Comparison of ENCODE assay signal across 18 cellular contexts in the genomic region with DNA sequence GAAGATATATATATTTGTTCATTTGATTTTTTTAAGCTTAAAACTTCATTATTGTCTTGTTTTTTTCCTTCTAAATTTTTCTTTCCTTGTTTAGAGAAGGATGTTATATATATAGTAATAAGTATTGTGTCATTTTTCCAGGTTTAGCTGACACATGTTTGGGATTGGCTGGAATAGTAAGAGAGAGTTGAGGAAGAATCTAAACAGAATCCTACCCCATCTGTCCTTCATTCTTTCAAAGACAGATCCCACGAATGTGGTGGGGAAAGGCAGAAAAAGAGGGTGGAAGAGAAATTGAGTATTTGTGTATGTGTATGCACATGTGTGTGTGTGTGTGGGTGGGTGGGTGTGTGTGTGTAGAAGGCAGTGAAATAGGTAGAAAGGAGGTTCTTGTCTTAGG.
DNase-seq lines count a peak whose midpoint lies in the region; ATAC-seq, FAIRE-seq and TF ChIP-seq lines count a peak whose summit lies in the region.
"Had no signal": no experiment of that assay in that cellular context is flagged by ENCODE, and none has a peak within 500 bp of the region (broad histone marks: within the 10 kb centered on the region; RNA-seq: fewer than 3 reads in every experiment).

No MANE protein-coding gene starts in this region.

- intact Hi-C loops in colonic mucosa (cut with DNase I): no loop called here

- H3K14ac ChIP-seq in trophoblast cell (ENCODE audit: low read length): no peak overlapping the region

- H3K4me2 ChIP-seq in trophoblast cell (ENCODE audit: low read length) (no peak overlapping the region), hepatocyte (no peak overlapping the region)
- H3K4me2 ChIP-seq: GM23338 had no signal

- H3K4me3 ChIP-seq in SJSA1: no peak overlapping the region
- no peak overlapping the region for H3K4me3 ChIP-seq in trophoblast cell (ENCODE audit: low read depth, low read length)
- no peak overlapping the region for H3K4me3 ChIP-seq in colonic mucosa
- no peak overlapping the region for H3K4me3 ChIP-seq in hepatocyte
- H3K4me3 ChIP-seq: A549, GM23338 had no signal

- TF ChIP-seq CTCF in foreskin keratinocyte (conservative IDR thresholded peaks at IDR 0.05): no peak
- no peak for TF ChIP-seq CTCF in colonic mucosa (IDR thresholded peaks at IDR 0.05)
- no peak for TF ChIP-seq CTCF in hepatocyte (IDR thresholded peaks at IDR 0.05; ENCODE audit: poor library complexity)

- H2BK12ac ChIP-seq in trophoblast cell (ENCODE audit: low read length): no peak overlapping the region

- no peak overlapping the region for H2BK5ac ChIP-seq in trophoblast cell (ENCODE audit: low read depth, low read length, poor library complexity)

- no peak overlapping the region for H4K91ac ChIP-seq in trophoblast cell (ENCODE audit: low read depth, low read length)

- peak overlapping the region; percentile 15 for H2AK5ac ChIP-seq in trophoblast cell (ENCODE audit: low read length)

- no peak overlapping the region for H2BK120ac ChIP-seq in trophoblast cell (ENCODE audit: insufficient read depth, low read length, poor library complexity)

- H3K27me3 ChIP-seq in SJSA1 (replicated peaks): no peaks in the 10 kb centered on the region
- no peaks in the 10 kb centered on the region for H3K27me3 ChIP-seq in foreskin keratinocyte
- no peaks in the 10 kb centered on the region for H3K27me3 ChIP-seq in trophoblast cell (ENCODE audit: insufficient read depth, low read length)
- no peaks in the 10 kb centered on the region for H3K27me3 ChIP-seq in colonic mucosa
- H3K27me3 ChIP-seq in hepatocyte: no peaks in the 10 kb centered on the region

- FAIRE-seq in G401.6 (lab: Jason Lieb, UNC): peak; percentile 51
- FAIRE-seq: A549, GM18507 had no signal

- WGBS in trophoblast cell (ENCODE audit: extremely low coverage, insufficient coverage, insufficient read length): no CpG with 5 or more reads among the region's 1 CpG
- 67% methylated on average over 1 of the region's 1 CpG for WGBS in hepatocyte (ENCODE audit: low lambda C conversion rate, missing lambda C conversion rate)

- H3K18ac ChIP-seq in trophoblast cell (ENCODE audit: low read length): no peak overlapping the region

- peak in 1 of 2 experiments; percentile 4 for DNase-seq in SJSA1 (ENCODE audit: low read depth in 1 of 2, low spot score in 2 of 2)
- no peak for DNase-seq in foreskin keratinocyte
- DNase-seq in trophoblast cell: no peak
- no peak for DNase-seq in DMS114 treated with DMSO at 0.1 percent for 48 hours (lab: John Stamatoyannopoulos, UW; ENCODE audit: unreplicated experiment)
- no peak for DNase-seq in colonic mucosa
- no peak for DNase-seq in hepatocyte (ENCODE audit: low spot score)
- DNase-seq: AML-193, Caco-2, DMS53, KBM-7, NCI-H1092 treated with DMSO at 0.1 percent for 48 hours, NCI-H1694 treated with DMSO at 0.1 percent for 48 hours, SIG-M5 had no signal

- H4K8ac ChIP-seq in trophoblast cell (ENCODE audit: low read depth, low read length): no peak overlapping the region

- H3K4ac ChIP-seq in trophoblast cell (ENCODE audit: low read depth, low read length): no peak overlapping the region

- no peaks in the 10 kb centered on the region for H3K9me2 ChIP-seq in hepatocyte (replicated peaks; ENCODE audit: insufficient read depth)

- H4K20me1 ChIP-seq in hepatocyte (ENCODE audit: insufficient read depth, poor library complexity, severe bottlenecking): no peaks in the 10 kb centered on the region

- peaks cover 2% of the 10 kb centered on the region; the same call in 1 of the 2 replicates for H3K36me3 ChIP-seq in SJSA1
- peaks cover 10 to 14% of the 10 kb centered on the region in 2 experiments for H3K36me3 ChIP-seq in trophoblast cell (ENCODE audit: control insufficient read depth in 1 of 2, insufficient read depth in 2 of 2, low read length in 2 of 2)
- H3K36me3 ChIP-seq in colonic mucosa: no peaks in the 10 kb centered on the region
- H3K36me3 ChIP-seq in hepatocyte (replicated peaks; ENCODE audit: insufficient read depth, low read depth): no peaks in the 10 kb centered on the region

- no peaks in the 10 kb centered on the region for H3K79me1 ChIP-seq in trophoblast cell (ENCODE audit: low read length)

- peaks cover 12% of the 10 kb centered on the region for H3K4me1 ChIP-seq in SJSA1 (replicated peaks)
- H3K4me1 ChIP-seq in foreskin keratinocyte: peaks cover 23% of the 10 kb centered on the region
- H3K4me1 ChIP-seq in trophoblast cell (ENCODE audit: control insufficient read depth in 1 of 2, insufficient read depth in 2 of 2, low read length in 2 of 2): no peaks in the 10 kb centered on the region
- H3K4me1 ChIP-seq in colonic mucosa: no peaks in the 10 kb centered on the region
- no peaks in the 10 kb centered on the region for H3K4me1 ChIP-seq in hepatocyte (ENCODE audit: insufficient read depth)

- H3K9ac ChIP-seq in trophoblast cell (ENCODE audit: low read length) (no peak overlapping the region), colonic mucosa (ENCODE audit: low read depth in 2 of 2, low read length in 2 of 2) (no peak overlapping the region)

- no peaks in the 10 kb centered on the region for H3K79me2 ChIP-seq in trophoblast cell (ENCODE audit: control insufficient read depth, insufficient read depth, low read length, poor library complexity)
- no peaks in the 10 kb centered on the region for H3K79me2 ChIP-seq in hepatocyte

- H3K9me3 ChIP-seq in SJSA1 (replicated peaks) (no peaks in the 10 kb centered on the region), trophoblast cell (ENCODE audit: insufficient read depth, low read depth, low read length) (no peaks in the 10 kb centered on the region), colonic mucosa (no peaks in the 10 kb centered on the region), hepatocyte (ENCODE audit: low read depth) (no peaks in the 10 kb centered on the region)
- H3K9me3 ChIP-seq: A549, Caco-2 had no signal

- H4K12ac ChIP-seq in trophoblast cell (ENCODE audit: low read depth, low read length): no peak overlapping the region

- H2AFZ ChIP-seq in trophoblast cell (ENCODE audit: insufficient read depth, low read length, poor library complexity) (no peak overlapping the region), hepatocyte (no peak overlapping the region)
- H2AFZ ChIP-seq: GM23338 had no signal

- no peak overlapping the region for H3K23ac ChIP-seq in trophoblast cell (ENCODE audit: low read length)

- peak overlapping the region; percentile 77 for H3K27ac ChIP-seq in SJSA1
- peak overlapping the region; percentile 44 for H3K27ac ChIP-seq in foreskin keratinocyte
- H3K27ac ChIP-seq in trophoblast cell (ENCODE audit: low read depth, low read length): no peak overlapping the region
- no peak overlapping the region for H3K27ac ChIP-seq in colonic mucosa
- H3K27ac ChIP-seq in hepatocyte: no peak overlapping the region

- no peak for ATAC-seq in foreskin keratinocyte
- no peak for ATAC-seq in HG03095 (IDR thresholded peaks at IDR 0.05; ENCODE audit: unreplicated experiment)
- ATAC-seq: GM23338 had no signal

Comparison
In these comparisons a context has a peak if more than half of its experiments do, and no peak if none do; other contexts are left out.
1. H3K27ac ChIP-seq: peak in SJSA1 (single experiment) and foreskin keratinocyte (single experiment); none in trophoblast cell (single experiment), colonic mucosa (single experiment) and hepatocyte (single experiment).